In the genomic region with DNA sequence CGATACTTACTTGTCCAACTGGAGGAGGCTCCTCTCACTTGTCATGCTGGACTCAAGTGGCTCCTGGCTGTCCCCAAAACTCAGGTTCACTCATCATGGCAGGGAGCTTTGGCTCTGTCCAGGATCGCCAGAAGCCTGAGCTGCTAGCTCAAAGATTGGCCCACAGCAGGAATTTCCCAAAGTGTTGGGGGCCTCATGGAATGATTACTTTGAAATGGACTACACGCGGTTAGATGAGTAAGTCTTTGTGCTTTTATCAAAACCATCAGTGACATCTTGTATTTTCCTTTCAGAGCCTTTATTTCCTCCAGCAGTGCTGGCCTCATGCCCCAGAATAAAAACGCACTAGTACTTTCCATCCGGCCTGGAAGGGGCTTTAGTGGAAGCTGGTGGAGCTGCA, we compare ENCODE assay signal across 1 cellular context.
TF ChIP-seq lines count a peak whose summit lies in the region.

No MANE protein-coding gene starts in this region.

TF ChIP-seq in K562, 482 proteins besides CTCF, POLR2A, EP300 and RAD21:
- TF ChIP-seq, protein P1, sequence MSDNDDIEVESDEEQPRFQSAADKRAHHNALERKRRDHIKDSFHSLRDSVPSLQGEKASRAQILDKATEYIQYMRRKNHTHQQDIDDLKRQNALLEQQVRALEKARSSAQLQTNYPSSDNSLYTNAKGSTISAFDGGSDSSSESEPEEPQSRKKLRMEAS (CRISPR knock-in tag; IDR thresholded peaks at IDR 0.05): 0 out of 2 replicates have a peak, but pooled peaks have one; percentile 21
- TF ChIP-seq ZNF778 (CRISPR knock-in tag; IDR thresholded peaks at IDR 0.05) (no peak), FOSL1 (tag; conservative IDR thresholded peaks at IDR 0.05) (peak; percentile 38)
